Comparison of ENCODE assay signal across 17 cellular contexts in genomic region chr17:47906443-47906842, GRCh38. TPM values are rescaled to one million over a fixed set of nuclear protein-coding genes. Genes with fewer than 3 reads are reported as not detected.
DNase-seq lines count a peak whose midpoint lies in the region; ATAC-seq and TF ChIP-seq lines count a peak whose summit lies in the region.
"Had no signal": no experiment of that assay in that cellular context is flagged by ENCODE, and none has a peak within 500 bp of the region (broad histone marks: within the 10 kb centered on the region; RNA-seq: fewer than 3 reads in every experiment).

No MANE protein-coding gene starts in this region.

- H4K20me1 ChIP-seq in BLaER1 treated with 17β-estradiol and CSF1 and Interleukin-3, amounts not matched to agents 10 nM and 100 nM = peaks cover 4 to 64% (median 23%) of the 10 kb centered on the region in 11 experiments; a peak in 14 of 22 replicates
- H4K20me1 ChIP-seq in Karpas-422 (ENCODE audit: insufficient read depth, low read depth, low read length) = no peaks in the 10 kb centered on the region

- no peak overlapping the region for H2AFZ ChIP-seq in Karpas-422 (ENCODE audit: low read length)

- ATAC-seq in T-helper 17 cell (no peak), GM19463 (IDR thresholded peaks at IDR 0.05; ENCODE audit: unreplicated experiment) (no peak)

- H3K27ac Mint-ChIP-seq in T-helper 17 cell (peak overlapping the region; percentile 49), HFFc6 (no peak overlapping the region)

- no peaks in the 10 kb centered on the region for H3K27me3 ChIP-seq in BLaER1 treated with 17β-estradiol and CSF1 and Interleukin-3, amounts not matched to agents 10 nM and 100 nM
- no peaks in the 10 kb centered on the region for H3K27me3 ChIP-seq in layer of hippocampus (ENCODE audit: control insufficient read depth, insufficient read depth, low read length)
- no peaks in the 10 kb centered on the region for H3K27me3 ChIP-seq in spleen (replicated peaks in 1 of 7)
- H3K27me3 ChIP-seq in Karpas-422 (ENCODE audit: low read length) = no peaks in the 10 kb centered on the region

- H3K79me2 ChIP-seq in Karpas-422 (ENCODE audit: low read length) = peaks cover 62% of the 10 kb centered on the region

- peaks cover 23 to 51% (median 35%) of the 10 kb centered on the region in 10 experiments for H3K4me1 ChIP-seq in BLaER1 treated with 17β-estradiol and CSF1 and Interleukin-3, amounts not matched to agents 10 nM and 100 nM
- peaks cover 0 to 64% (median 26%) of the 10 kb centered on the region in 6 donors for H3K4me1 ChIP-seq in spleen
- H3K4me1 ChIP-seq in Karpas-422 (ENCODE audit: low read length) = peaks cover 14% of the 10 kb centered on the region

- no peak for DNase-seq in T-helper 17 cell
- no peak for DNase-seq in spleen
- DNase-seq in effector CD8-positive, alpha-beta T cell (lab: John Stamatoyannopoulos, UW) = no peak
- no peak for DNase-seq in HFFc6
- no peak for DNase-seq in Karpas-422
- DNase-seq: activated CD4-positive, alpha-beta T cell treated with anti-CD3 and anti-CD28 coated beads, Interleukin-2, amount 50 U/mL, for 48 hours; activated T-cell treated with anti-CD3 and anti-CD28 coated beads, Interleukin-2, amount 50 U/mL, for 1 hour; Calu3; erythroblast; KBM-7; NCI-H1092 treated with DMSO at 0.1 percent for 48 hours; SW 1271 had no signal

- TF ChIP-seq POLR2A in spleen (IDR thresholded peaks at IDR 0.05) = no peak

- TF ChIP-seq CTCF in spleen (IDR thresholded peaks at IDR 0.05 in 8 of 11, conservative IDR thresholded peaks at IDR 0.05 in 3 of 11) = no peak
- no peak for TF ChIP-seq CTCF in HFFc6 (IDR thresholded peaks at IDR 0.05)

- H3K9ac ChIP-seq in BLaER1 treated with 17β-estradiol and CSF1 and Interleukin-3, amounts not matched to agents 10 nM and 100 nM = no peak overlapping the region; a peak in 1 of 22 replicates
- H3K9ac ChIP-seq in Karpas-422 (ENCODE audit: low read length) = no peak overlapping the region

- intact Hi-C loops in spleen (cut with DNase I; ENCODE audit: low total_unique reads) = no loop called here

- no peaks in the 10 kb centered on the region for H3K9me3 Mint-ChIP-seq in HFFc6

- WGBS in spleen, 5 donors = 90 to 99% (median 96%) methylated on average over 3 of the region's 3 CpGs

- no peaks in the 10 kb centered on the region for H3K9me2 ChIP-seq in Karpas-422 (replicated peaks; ENCODE audit: insufficient read depth, low read length)

- no peak overlapping the region for H3K4me3 ChIP-seq in BLaER1 treated with 17β-estradiol and CSF1 and Interleukin-3, amounts not matched to agents 10 nM and 100 nM
- H3K4me3 ChIP-seq in spleen (no peak overlapping the region), Karpas-422 (ENCODE audit: low read length) (no peak overlapping the region)
- H3K4me3 ChIP-seq: smooth muscle cell had no signal

- peak overlapping the region; percentile 45 for H3K4me3 Mint-ChIP-seq in T-helper 17 cell
- H3K4me3 Mint-ChIP-seq in HFFc6 = no peak overlapping the region

- peak overlapping the region in 5 of 11 experiments; percentile 23 to 73 (median 62); a peak in 6 of 22 replicates for H3K27ac ChIP-seq in BLaER1 treated with 17β-estradiol and CSF1 and Interleukin-3, amounts not matched to agents 10 nM and 100 nM
- peak overlapping the region; percentile 80 for H3K27ac ChIP-seq in layer of hippocampus (ENCODE audit: low read depth, low read length)
- peak overlapping the region in 6 of 8 donors; percentile 35 to 75 (median 65) for H3K27ac ChIP-seq in spleen
- no peak overlapping the region for H3K27ac ChIP-seq in Karpas-422 (ENCODE audit: low read length)

- H3K27me3 Mint-ChIP-seq in T-helper 17 cell (no peaks in the 10 kb centered on the region), HFFc6 (ENCODE audit: insufficient read depth) (peaks cover 1% of the 10 kb centered on the region)

- H3K4me2 ChIP-seq in BLaER1 treated with 17β-estradiol and CSF1 and Interleukin-3, amounts not matched to agents 10 nM and 100 nM = peak overlapping the region in 6 of 11 experiments; percentile 68 to 79 (median 70); a peak in 7 of 22 replicates
- no peak overlapping the region for H3K4me2 ChIP-seq in Karpas-422 (ENCODE audit: low read depth, low read length, poor library complexity, severe bottlenecking)

- H3K36me3 Mint-ChIP-seq in T-helper 17 cell (ENCODE audit: low read depth) (peaks cover 10% of the 10 kb centered on the region), HFFc6 (ENCODE audit: low read depth) (peaks cover 11% of the 10 kb centered on the region; the same call in 1 of the 2 replicates)

- H3K4me1 Mint-ChIP-seq in T-helper 17 cell = peaks cover 41% of the 10 kb centered on the region
- peaks cover 26% of the 10 kb centered on the region for H3K4me1 Mint-ChIP-seq in HFFc6 (ENCODE audit: low read depth)

- peaks cover 48 to 85% (median 63%) of the 10 kb centered on the region in 11 experiments for H3K36me3 ChIP-seq in BLaER1 treated with 17β-estradiol and CSF1 and Interleukin-3, amounts not matched to agents 10 nM and 100 nM
- H3K36me3 ChIP-seq in spleen (peaks cover 0 to 69% (median 2%) of the 10 kb centered on the region in 6 donors), Karpas-422 (ENCODE audit: insufficient read depth, low read length) (no peaks in the 10 kb centered on the region)

- no peaks in the 10 kb centered on the region for H3K9me3 ChIP-seq in BLaER1 treated with 17β-estradiol and CSF1 and Interleukin-3, amounts not matched to agents 10 nM and 100 nM (replicated peaks in 1 of 11)
- H3K9me3 ChIP-seq in T-helper 17 cell (ENCODE audit: control insufficient read depth, low read length, poor library complexity, severe bottlenecking) (no peaks in the 10 kb centered on the region), spleen (no peaks in the 10 kb centered on the region), Karpas-422 (ENCODE audit: low read length) (no peaks in the 10 kb centered on the region)

RNA-seq across cellular contexts. Expression of gene SP2, which starts 10.4 kb away (rescaled TPM):
- total RNA-seq in T-helper 17 cell (10 to 100 TPM; 28.2 to 33.2 TPM), spleen (10 to 100 TPM; 11.9 to 22.6 (median 18.2) TPM)
- 10 to 100 TPM in 1 of 3 donors, 1 to 10 TPM in 2; 4.5 to 10.7 (median 5.5) TPM for polyA plus RNA-seq in spleen
- total RNA-seq in HFFc6 (2021; fragmentation: NEBNext Ultra II Directional; extraction: Animal tissue kit (Norgen Biotek cat#: 25700)) = 10 to 100 TPM; 10.7 to 17.5 (median 16.4) TPM
- total RNA-seq in Karpas-422 (2014; rRNA removed; shearing (Covaris generic); ENCODE audit: low replicate concordance) = 3.6 and 4.4 TPM in 2 replicates

RNA-seq across cellular contexts. Expression of gene PNPO, which starts 34.9 kb away (rescaled TPM):
- total RNA-seq in T-helper 17 cell = 10 to 100 TPM in 1 of 2 donors, 1 to 10 TPM in 1; 7.1 to 10.5 TPM
- 10 to 100 TPM; 23.6 to 28.9 (median 28.1) TPM for total RNA-seq in spleen
- 10 to 100 TPM in 1 of 3 donors, 1 to 10 TPM in 2; 6.1 to 13.0 (median 8.5) TPM for polyA plus RNA-seq in spleen
- 10 to 100 TPM; 46.0 to 55.5 (median 51.1) TPM for total RNA-seq in HFFc6 (2021; fragmentation: NEBNext Ultra II Directional; extraction: Animal tissue kit (Norgen Biotek cat#: 25700))
- 26.8 and 32.0 TPM in 2 replicates for total RNA-seq in Karpas-422 (2014; rRNA removed; shearing (Covaris generic); ENCODE audit: low replicate concordance)

RNA-seq across cellular contexts. Expression of gene PRR15L, which starts 51.2 kb away (rescaled TPM):
- total RNA-seq in T-helper 17 cell = not detected
- not detected for total RNA-seq in spleen
- under 1 TPM in 1 of 3 donors, not detected in 2; 0.16 TPM for polyA plus RNA-seq in spleen
- total RNA-seq in HFFc6 (2021; fragmentation: NEBNext Ultra II Directional; extraction: Animal tissue kit (Norgen Biotek cat#: 25700)) = not detected
- 0.97 and 2.7 TPM in 2 replicates for total RNA-seq in Karpas-422 (2014; rRNA removed; shearing (Covaris generic); ENCODE audit: low replicate concordance)
- total RNA-seq: RPMI7951, smooth muscle cell had no signal
- polyA plus RNA-seq: smooth muscle cell had no signal

RNA-seq across cellular contexts. Expression of gene SP6, which starts 55.5 kb away (rescaled TPM):
- total RNA-seq in T-helper 17 cell (under 1 TPM; 0.20 to 0.21 TPM), spleen (1 to 10 TPM in 5 of 7 donors, under 1 TPM in 2; 0.19 to 3.0 (median 2.0) TPM)
- polyA plus RNA-seq in spleen = under 1 TPM; 0.11 to 0.90 (median 0.27) TPM
- total RNA-seq in HFFc6 (2021; fragmentation: NEBNext Ultra II Directional; extraction: Animal tissue kit (Norgen Biotek cat#: 25700)) = 1 to 10 TPM in 4 of 6 experiments, under 1 TPM in 2; 0.45 to 1.2 (median 1.1) TPM
- 0.04 TPM in 1 of 2 replicates, not detected in the other for total RNA-seq in Karpas-422 (2014; rRNA removed; shearing (Covaris generic); ENCODE audit: low replicate concordance)
- total RNA-seq: RPMI7951 had no signal
